ENCODE assay signal across 31 cellular contexts in genomic region chr5:83914199-83914598, GRCh38.
A peak's percentile ranks its signal among the peaks of the same experiment; 100 is the strongest.
DNase-seq lines count a peak whose midpoint lies in the region; ATAC-seq, FAIRE-seq and TF ChIP-seq lines count a peak whose summit lies in the region.
"Had no signal": no experiment of that assay in that cellular context is flagged by ENCODE, and none has a peak within 500 bp of the region (broad histone marks: within the 10 kb centered on the region; RNA-seq: fewer than 3 reads in every experiment).

No MANE protein-coding gene starts in this region.

- TF ChIP-seq POLR2A in endothelial cell of umbilical vein (IDR thresholded peaks at IDR 0.05; ENCODE audit: low read depth, low read length) = no peak

- H3K27me3 ChIP-seq in right atrium auricular region (no peaks in the 10 kb centered on the region), endothelial cell of umbilical vein (ENCODE audit: control insufficient read depth in 2 of 2, insufficient read depth in 2 of 2, low read length in 2 of 2) (no peaks in the 10 kb centered on the region)
- H3K27me3 ChIP-seq: BLaER1, SJCRH30, suprapubic skin had no signal

- POLR2A ChIA-PET in endothelial cell of umbilical vein (lab: Charles Lee) = no interaction called here

- no peaks in the 10 kb centered on the region for H4K20me1 ChIP-seq in endothelial cell of umbilical vein (replicated peaks; ENCODE audit: control insufficient read depth, extremely low read depth, insufficient read depth, low read length)
- H4K20me1 ChIP-seq: BLaER1 had no signal

- ATAC-seq in Right ventricle myocardium superior (ENCODE audit: poor library complexity) (peak; percentile 80), SK-N-SH treated with all-trans-retinoic acid at 6 μM for 48 hours (peak; percentile 64), natural killer cell (no peak)
- ATAC-seq: naive thymus-derived CD4-positive, alpha-beta T cell; Panc1; stimulated activated effector memory CD8-positive, alpha-beta T cell treated with anti-CD3 and anti-CD28 coated beads, Interleukin-12 subunit alpha, Interleukin-12 subunit beta, amount 100 ng/mL, for 72 hours had no signal

- DNase-seq in Right ventricle myocardium superior (no peak), right atrium auricular region (ENCODE audit: low spot score) (no peak), endothelial cell of umbilical vein (ENCODE audit: low read depth, low spot score) (peak; percentile 59), caudate nucleus (lab: John Stamatoyannopoulos, UW) (no peak), nucleus accumbens (lab: John Stamatoyannopoulos, UW) (no peak), natural killer cell (no peak)
- DNase-seq in activated CD4-positive, alpha-beta T cell treated with anti-CD3 and anti-CD28 coated beads, Interleukin-2, amount 50 U/mL, for 4 hours = no peak
- DNase-seq: activated B cell treated with CpG ODN at 0.5 μM for 24 hours; activated CD4-positive, alpha-beta T cell treated with anti-CD3 and anti-CD28 coated beads, Interleukin-2, amount 50 U/mL, for 48 hours; activated effector memory CD4-positive, alpha-beta T cell treated with Interleukin-2 at 50 U/mL for 16 hours; activated naive CD8-positive, alpha-beta T cell treated with anti-CD3 and anti-CD28 coated beads, Interleukin-2, amount 10 ng/mL, durations not matched to agents 7 days and 5 days; Caco-2; DND-41; MM.1S; naive thymus-derived CD4-positive, alpha-beta T cell; NCI-H187 treated with DMSO at 0.1 percent for 48 hours; NCI-H345; NCI-H82; SJCRH30; stimulated activated CD4-positive, alpha-beta T cell treated with anti-CD3 and anti-CD28 coated beads, Interleukin-2, amount 100 ng/mL, for 24 hours; T-helper 2 cell had no signal

- peak overlapping the region; percentile 77 for H2AFZ ChIP-seq in endothelial cell of umbilical vein (ENCODE audit: low read depth, low read length)

- intact Hi-C loops in Right ventricle myocardium superior (cut with DNase I) (no loop called here), endothelial cell of umbilical vein (cut with micrococcal nuclease) (no loop called here), natural killer cell (cut with micrococcal nuclease) (no loop called here)

- BruUV-seq in endothelial cell of umbilical vein (replicated peaks; lab: Mats Ljungman, UMichigan) = no TSS peak

- no peaks in the 10 kb centered on the region for H3K79me2 ChIP-seq in endothelial cell of umbilical vein (ENCODE audit: control insufficient read depth, insufficient read depth, low read length)

- no peak overlapping the region for H3K4me3 Mint-ChIP-seq in natural killer cell
- H3K4me3 Mint-ChIP-seq: activated B cell treated with CpG ODN at 0.5 μM for 24 hours; activated naive CD8-positive, alpha-beta T cell treated with anti-CD3 and anti-CD28 coated beads, Interleukin-2, amount 10 ng/mL, durations not matched to agents 7 days and 5 days; brain; naive thymus-derived CD4-positive, alpha-beta T cell; stimulated activated effector memory CD8-positive, alpha-beta T cell treated with anti-CD3 and anti-CD28 coated beads, Interleukin-12 subunit alpha, Interleukin-12 subunit beta, amount 100 ng/mL, for 72 hours had no signal

- no peaks in the 10 kb centered on the region for H3K9me1 ChIP-seq in endothelial cell of umbilical vein (replicated peaks; ENCODE audit: control insufficient read depth, extremely low read depth, insufficient read depth, low read length)

- peak overlapping the region; percentile 55 for H3K4me2 ChIP-seq in endothelial cell of umbilical vein (ENCODE audit: insufficient read depth, low read length)
- H3K4me2 ChIP-seq: BLaER1 had no signal

- H3K27ac Mint-ChIP-seq in natural killer cell = no peak overlapping the region
- H3K27ac Mint-ChIP-seq: activated B cell treated with CpG ODN at 0.5 μM for 24 hours; activated naive CD8-positive, alpha-beta T cell treated with anti-CD3 and anti-CD28 coated beads, Interleukin-2, amount 10 ng/mL, durations not matched to agents 7 days and 5 days; brain; naive thymus-derived CD4-positive, alpha-beta T cell; progenitor cell of endocrine pancreas; stimulated activated effector memory CD8-positive, alpha-beta T cell treated with anti-CD3 and anti-CD28 coated beads, Interleukin-12 subunit alpha, Interleukin-12 subunit beta, amount 100 ng/mL, for 72 hours had no signal

- no peaks in the 10 kb centered on the region for H3K4me1 Mint-ChIP-seq in natural killer cell
- H3K4me1 Mint-ChIP-seq: activated B cell treated with CpG ODN at 0.5 μM for 24 hours; activated naive CD8-positive, alpha-beta T cell treated with anti-CD3 and anti-CD28 coated beads, Interleukin-2, amount 10 ng/mL, durations not matched to agents 7 days and 5 days; stimulated activated effector memory CD8-positive, alpha-beta T cell treated with anti-CD3 and anti-CD28 coated beads, Interleukin-12 subunit alpha, Interleukin-12 subunit beta, amount 100 ng/mL, for 72 hours had no signal

- H3K36me3 ChIP-seq in right atrium auricular region (no peaks in the 10 kb centered on the region), endothelial cell of umbilical vein (ENCODE audit: control insufficient read depth in 2 of 2, extremely low read depth in 1 of 2, insufficient read depth in 2 of 2, low read length in 2 of 2) (no peaks in the 10 kb centered on the region)
- H3K36me3 ChIP-seq: BLaER1, SJCRH30, suprapubic skin had no signal

- CTCF ChIA-PET in endothelial cell of umbilical vein (lab: Charles Lee) = interaction anchor here (5.2 kb wide), 1 partner anchor 14 kb away, joined by 38 read pairs; no protein-coding TSS in a partner anchor

- no peaks in the 10 kb centered on the region for H3K27me3 Mint-ChIP-seq in natural killer cell (ENCODE audit: low read depth in 2 of 2)
- H3K27me3 Mint-ChIP-seq: activated B cell treated with CpG ODN at 0.5 μM for 24 hours; activated naive CD8-positive, alpha-beta T cell treated with anti-CD3 and anti-CD28 coated beads, Interleukin-2, amount 10 ng/mL, durations not matched to agents 7 days and 5 days; progenitor cell of endocrine pancreas had no signal

- H3K9ac ChIP-seq in endothelial cell of umbilical vein (replicated peaks; ENCODE audit: extremely low read depth, insufficient read depth, low read length) = no peak overlapping the region
- H3K9ac ChIP-seq: BLaER1 had no signal

- H3K27ac ChIP-seq in right atrium auricular region (no peak overlapping the region), endothelial cell of umbilical vein (ENCODE audit: insufficient read depth, low read depth, low read length) (no peak overlapping the region), caudate nucleus (ENCODE audit: low read depth, low read length) (no peak overlapping the region)
- H3K27ac ChIP-seq: BLaER1, HL-60, SJCRH30, skin epidermis, suprapubic skin had no signal

- H3K36me3 Mint-ChIP-seq in natural killer cell = no peaks in the 10 kb centered on the region
- H3K36me3 Mint-ChIP-seq: activated naive CD8-positive, alpha-beta T cell treated with anti-CD3 and anti-CD28 coated beads, Interleukin-2, amount 10 ng/mL, durations not matched to agents 7 days and 5 days; brain; naive thymus-derived CD4-positive, alpha-beta T cell; stimulated activated effector memory CD8-positive, alpha-beta T cell treated with anti-CD3 and anti-CD28 coated beads, Interleukin-12 subunit alpha, Interleukin-12 subunit beta, amount 100 ng/mL, for 72 hours had no signal

- H3K4me3 ChIP-seq in right atrium auricular region = no peak overlapping the region
- no peak overlapping the region for H3K4me3 ChIP-seq in endothelial cell of umbilical vein (replicated peaks in 1 of 3; ENCODE audit: insufficient read depth in 1 of 3, low read depth in 1 of 3, low read length in 3 of 3)
- H3K4me3 ChIP-seq: BLaER1, SJCRH30, skin epidermis, suprapubic skin had no signal

- H3K9me3 Mint-ChIP-seq in natural killer cell = peaks cover 2 to 5% of the 10 kb centered on the region in 2 donors
- H3K9me3 Mint-ChIP-seq: activated B cell treated with CpG ODN at 0.5 μM for 24 hours; activated naive CD8-positive, alpha-beta T cell treated with anti-CD3 and anti-CD28 coated beads, Interleukin-2, amount 10 ng/mL, durations not matched to agents 7 days and 5 days; brain; stimulated activated effector memory CD8-positive, alpha-beta T cell treated with anti-CD3 and anti-CD28 coated beads, Interleukin-12 subunit alpha, Interleukin-12 subunit beta, amount 100 ng/mL, for 72 hours had no signal

- H3K9me3 ChIP-seq in right atrium auricular region (no peaks in the 10 kb centered on the region), endothelial cell of umbilical vein (replicated peaks; ENCODE audit: control insufficient read depth, insufficient read depth, low read length) (no peaks in the 10 kb centered on the region)
- H3K9me3 ChIP-seq: BLaER1, Caco-2, suprapubic skin had no signal

- dilution Hi-C loops in endothelial cell of umbilical vein (cut with MboI; ENCODE audit: extremely low pct_ligation_motif_present, low sequenced_read_pairs) = no loop called here

- FAIRE-seq in endothelial cell of umbilical vein (lab: Jason Lieb, UNC) = peak; percentile 57
- FAIRE-seq: endometrium had no signal

- TF ChIP-seq CTCF in right atrium auricular region (IDR thresholded peaks at IDR 0.05) (no peak), endothelial cell of umbilical vein (IDR thresholded peaks at IDR 0.05; ENCODE audit: extremely low read depth in 1 of 2, insufficient read depth in 1 of 2, low read depth in 1 of 2, low read length in 2 of 2) (no peak), natural killer cell (IDR thresholded peaks at IDR 0.05) (no peak)

- H3K4me1 ChIP-seq in right atrium auricular region = no peaks in the 10 kb centered on the region
- H3K4me1 ChIP-seq in endothelial cell of umbilical vein (ENCODE audit: control insufficient read depth, extremely low read depth, insufficient read depth, low read length) = peaks cover 28% of the 10 kb centered on the region
- H3K4me1 ChIP-seq: Caco-2, suprapubic skin had no signal

TF ChIP-seq in SK-N-SH treated with all-trans-retinoic acid at 6 μM for 48 hours, 23 proteins besides CTCF, POLR2A, EP300 and RAD21 (continues in another document):
- no peak for TF ChIP-seq ZFP30 (CRISPR knock-in tag; IDR thresholded peaks at IDR 0.05)
- TF ChIP-seq ZFP3 (CRISPR knock-in tag; IDR thresholded peaks at IDR 0.05) = no peak

TF ChIP-seq in endothelial cell of umbilical vein, 7 proteins besides CTCF, POLR2A, EP300 and RAD21:
- TF ChIP-seq MYC (IDR thresholded peaks at IDR 0.05; ENCODE audit: low read depth, low read length) (no peak), GATA2 (IDR thresholded peaks at IDR 0.05; ENCODE audit: insufficient read depth, insufficient read length, low read depth, low read length) (peak; percentile 4)

Comparison
In these comparisons a context has a peak if more than half of its experiments do, and no peak if none do; other contexts are left out.
1. ATAC-seq: peak in Right ventricle myocardium superior (single experiment) and SK-N-SH treated with all-trans-retinoic acid at 6 μM for 48 hours (single experiment); none in natural killer cell (0 of 3).